In the genomic region with DNA sequence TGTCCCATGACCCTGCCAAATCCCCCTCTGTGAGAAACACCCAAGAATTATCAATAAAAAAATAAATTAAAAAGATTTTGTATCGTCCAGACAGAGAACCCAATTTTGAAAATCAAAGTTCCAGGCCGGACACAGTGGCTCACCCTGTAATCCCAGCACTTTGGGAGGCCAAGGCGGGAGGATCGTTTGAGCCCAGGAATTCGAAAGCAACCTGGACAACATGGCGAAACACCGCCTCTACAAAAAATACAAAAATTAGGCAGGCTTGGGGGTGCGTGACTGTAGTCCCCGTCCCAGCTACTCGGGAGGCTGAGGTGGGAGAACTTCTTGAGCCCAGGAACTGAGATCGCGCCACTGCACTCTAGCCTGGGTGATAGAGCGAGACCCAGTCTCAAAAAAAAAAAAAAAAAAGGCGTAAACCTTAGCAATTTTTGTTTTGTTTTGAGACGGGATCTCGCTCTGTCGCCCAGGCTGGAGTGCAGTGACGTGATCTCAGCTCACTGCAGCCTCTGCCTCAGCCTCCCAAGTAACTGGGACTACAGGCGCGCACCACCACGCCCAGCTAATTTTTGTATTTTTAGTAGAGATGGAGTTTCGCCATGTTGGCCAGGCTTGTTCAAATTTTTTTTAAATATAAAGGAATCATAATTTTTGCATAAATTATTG, we compare ENCODE assay signal across 8 cellular contexts. TPM values are rescaled to one million over a fixed set of nuclear protein-coding genes. Genes with fewer than 3 reads are reported as not detected.
DNase-seq lines count a peak whose midpoint lies in the region; ATAC-seq and TF ChIP-seq lines count a peak whose summit lies in the region.
"Not testable (repeated sequence)": the region's sequence is repeated elsewhere in the genome, so short reads cannot be mapped to it uniquely, and the experiment has no call there.

No MANE protein-coding gene starts in this region.

- POLR2A ChIA-PET in Caco-2 (lab: Charles Lee): not testable (repeated sequence)
- POLR2A ChIA-PET in activated CD4-positive, alpha-beta T cell treated with anti-CD3 and anti-CD28 coated beads for 36 hours (lab: Charles Lee): interaction anchor here (1.4 kb wide), 1 partner anchor 83 kb away, joined by 5 read pairs; a partner anchor contains a TSS

- not testable (repeated sequence) for TF ChIP-seq CTCF in Caco-2 (IDR thresholded peaks at IDR 0.05; ENCODE audit: insufficient read depth in 1 of 2, low read depth in 1 of 2, low read length in 1 of 2, severe bottlenecking in 1 of 2, unreplicated experiment in 1 of 2); Loucy (conservative IDR thresholded peaks at IDR 0.05; ENCODE audit: low read length); brain (conservative IDR thresholded peaks at IDR 0.05); fibroblast of the aortic adventitia (IDR thresholded peaks at IDR 0.05; ENCODE audit: insufficient read depth, low read length); retinal pigment epithelial cell (conservative IDR thresholded peaks at IDR 0.05; ENCODE audit: low read depth, low read length); upper lobe of left lung (IDR thresholded peaks at IDR 0.05)

- H4K91ac ChIP-seq in mesenchymal stem cell (ENCODE audit: low read length): not testable (repeated sequence)

- peaks cover 28% of the 10 kb centered on the region for H4K20me1 ChIP-seq in Loucy (ENCODE audit: insufficient read depth, low read length, poor library complexity, severe bottlenecking)

- not testable (repeated sequence) for H3K9me3 ChIP-seq in Caco-2; Loucy (ENCODE audit: insufficient read depth, low read depth, low read length); mesenchymal stem cell (ENCODE audit: control insufficient read depth, low read length); upper lobe of left lung

- peak overlapping the region; percentile 99 for H3K9ac ChIP-seq in Loucy (ENCODE audit: low read depth, low read length, poor library complexity, severe bottlenecking)
- peak overlapping the region; percentile 95 for H3K9ac ChIP-seq in mesenchymal stem cell (ENCODE audit: low read length)

- H2BK5ac ChIP-seq in mesenchymal stem cell (ENCODE audit: low read depth, low read length, poor library complexity, severe bottlenecking): not testable (repeated sequence)

- H3K79me2 ChIP-seq in Loucy (ENCODE audit: insufficient read depth, low read length): peaks cover 44% of the 10 kb centered on the region

- H2BK15ac ChIP-seq in mesenchymal stem cell (ENCODE audit: low read depth, poor library complexity, severe bottlenecking): not testable (repeated sequence)

- H3K4ac ChIP-seq in mesenchymal stem cell (ENCODE audit: low read depth in 1 of 2, low read length in 2 of 2): not testable (repeated sequence)

- peak overlapping the region; percentile 28 for H4K8ac ChIP-seq in mesenchymal stem cell (ENCODE audit: low read length)

- H3K9me2 ChIP-seq in Loucy (replicated peaks; ENCODE audit: low read depth, low read length): not testable (repeated sequence)

- H2BK12ac ChIP-seq in mesenchymal stem cell (ENCODE audit: low read length in 2 of 2): not testable (repeated sequence)

- WGBS in mesenchymal stem cell: 96% methylated on average over 18 of the region's 22 CpGs
- 89 to 91% methylated on average over 22 of the region's 22 CpGs for WGBS in upper lobe of left lung, 2 donors

- not testable (repeated sequence) for H2AFZ ChIP-seq in Loucy (ENCODE audit: low read length); mesenchymal stem cell (ENCODE audit: low read depth, low read length)

- H3K4me2 ChIP-seq in Loucy (ENCODE audit: low read depth, low read length, poor library complexity, severe bottlenecking) (peak overlapping the region; percentile 95), mesenchymal stem cell (ENCODE audit: low read length, poor library complexity, severe bottlenecking) (peak overlapping the region; percentile 65)

- not testable (repeated sequence) for H3F3A ChIP-seq in Loucy (ENCODE audit: low read depth)

- TF ChIP-seq EP300 in upper lobe of left lung (IDR thresholded peaks at IDR 0.05): not testable (repeated sequence)

- not testable (repeated sequence) for H3K9me3 Mint-ChIP-seq in Caco-2 (ENCODE audit: unreplicated experiment); activated CD4-positive, alpha-beta T cell treated with anti-CD3 and anti-CD28 coated beads for 36 hours (ENCODE audit: low read depth)
- peaks cover 11 to 34% (median 16%) of the 10 kb centered on the region in 5 experiments for H3K9me3 Mint-ChIP-seq in brain

- intact Hi-C loops in Caco-2 (cut with micrococcal nuclease; ENCODE audit: unreplicated experiment): not testable (repeated sequence)
- intact Hi-C loops in activated CD4-positive, alpha-beta T cell treated with anti-CD3 and anti-CD28 coated beads for 36 hours (cut with DNase I, micrococcal nuclease): loop anchor here in 1 of 2 experiments (5.0 kb wide), 1 partner anchor 149 kb away; a partner anchor contains a TSS

- H3K4me3 ChIP-seq in Caco-2 (ENCODE audit: low read depth, low read length) (peak overlapping the region; percentile 81), Loucy (ENCODE audit: low read length, poor library complexity, severe bottlenecking) (peak overlapping the region; percentile 98), fibroblast of the aortic adventitia (ENCODE audit: low read depth, low read length) (peak overlapping the region; percentile 91), mesenchymal stem cell (ENCODE audit: insufficient read depth in 1 of 2, low read depth in 1 of 2, low read length in 2 of 2) (peak overlapping the region; percentile 37 to 99), retinal pigment epithelial cell (ENCODE audit: low read length) (peak overlapping the region; percentile 98), upper lobe of left lung (peak overlapping the region; percentile 66 to 89 (median 80))

- TF ChIP-seq POLR2A in upper lobe of left lung (IDR thresholded peaks at IDR 0.05): not testable (repeated sequence)

- DNase-seq in Caco-2: peak in 1 of 2 experiments; percentile 30
- DNase-seq in activated CD4-positive, alpha-beta T cell treated with anti-CD3 and anti-CD28 coated beads for 36 hours: peak; percentile 39
- not testable (repeated sequence) for DNase-seq in fibroblast of the aortic adventitia (ENCODE audit: low read depth); mesenchymal stem cell; retinal pigment epithelial cell (ENCODE audit: low read depth); upper lobe of left lung

- H3K4me1 Mint-ChIP-seq in Caco-2 (ENCODE audit: low read depth, unreplicated experiment): peaks cover 11% of the 10 kb centered on the region
- H3K4me1 Mint-ChIP-seq in activated CD4-positive, alpha-beta T cell treated with anti-CD3 and anti-CD28 coated beads for 36 hours; brain: not testable (repeated sequence)

- H3K18ac ChIP-seq in mesenchymal stem cell (ENCODE audit: low read depth in 1 of 2, low read length in 2 of 2): not testable (repeated sequence)

- peak overlapping the region; percentile 93 for H3K27ac Mint-ChIP-seq in Caco-2 (ENCODE audit: unreplicated experiment)
- H3K27ac Mint-ChIP-seq in activated CD4-positive, alpha-beta T cell treated with anti-CD3 and anti-CD28 coated beads for 36 hours: peak overlapping the region; percentile 42
- peak overlapping the region in 2 of 5 experiments; percentile 99 to 100 for H3K27ac Mint-ChIP-seq in brain

- BruUV-seq in Caco-2 (replicated peaks; lab: Mats Ljungman, UMichigan): not testable (repeated sequence)

- H3K14ac ChIP-seq in mesenchymal stem cell (ENCODE audit: low read length in 2 of 2): not testable (repeated sequence)

- CTCF ChIA-PET in Caco-2 (lab: Charles Lee): interaction anchor here (0.6 kb wide), 2 partner anchors 83 to 84 kb away, joined by 3 to 5 read pairs; no protein-coding TSS in a partner anchor
- CTCF ChIA-PET in activated CD4-positive, alpha-beta T cell treated with anti-CD3 and anti-CD28 coated beads for 36 hours (lab: Charles Lee): interaction anchor here (0.6 kb wide), 1 partner anchor 632 kb away, joined by 3 read pairs; no protein-coding TSS in a partner anchor

- H3K79me1 ChIP-seq in mesenchymal stem cell (replicated peaks; ENCODE audit: low read length, poor library complexity, severe bottlenecking): not testable (repeated sequence)

- H3K36me3 ChIP-seq in Caco-2 (ENCODE audit: control insufficient read depth, insufficient read depth, low read length); Loucy (ENCODE audit: insufficient read depth, low read length); upper lobe of left lung: not testable (repeated sequence)
- peaks cover 0 to 18% of the 10 kb centered on the region in 2 experiments for H3K36me3 ChIP-seq in mesenchymal stem cell (ENCODE audit: control insufficient read depth in 1 of 2, insufficient read depth in 2 of 2, low read depth in 1 of 2, low read length in 2 of 2)

- H3K4me3 Mint-ChIP-seq in Caco-2 (ENCODE audit: unreplicated experiment) (peak overlapping the region; percentile 94), brain (peak overlapping the region; percentile 95 to 99 (median 98))
- H3K4me3 Mint-ChIP-seq in activated CD4-positive, alpha-beta T cell treated with anti-CD3 and anti-CD28 coated beads for 36 hours: peak overlapping the region; percentile 94

- not testable (repeated sequence) for H3K27ac ChIP-seq in mesenchymal stem cell (ENCODE audit: low read length, poor library complexity, severe bottlenecking)
- peak overlapping the region in 2 of 4 donors; percentile 95 to 97 for H3K27ac ChIP-seq in upper lobe of left lung

- H3K27me3 ChIP-seq in Caco-2 (replicated peaks; ENCODE audit: control insufficient read depth, insufficient read depth, low read length); Loucy (ENCODE audit: insufficient read depth, low read length, poor library complexity, severe bottlenecking); mesenchymal stem cell (ENCODE audit: control insufficient read depth in 1 of 2, insufficient read depth in 1 of 2, low read length in 2 of 2); upper lobe of left lung: not testable (repeated sequence)

- H3K4me1 ChIP-seq in Caco-2; Loucy (ENCODE audit: insufficient read depth, low read length, poor library complexity, severe bottlenecking); mesenchymal stem cell (ENCODE audit: control insufficient read depth, insufficient read depth, low read depth, low read length): not testable (repeated sequence)
- peaks cover 11 to 24% (median 13%) of the 10 kb centered on the region in 4 donors for H3K4me1 ChIP-seq in upper lobe of left lung

- not testable (repeated sequence) for H3K23ac ChIP-seq in mesenchymal stem cell (ENCODE audit: low read length in 2 of 2)

- H3K27me3 Mint-ChIP-seq in Caco-2 (ENCODE audit: insufficient read depth, unreplicated experiment); activated CD4-positive, alpha-beta T cell treated with anti-CD3 and anti-CD28 coated beads for 36 hours; brain: not testable (repeated sequence)

- not testable (repeated sequence) for H2BK120ac ChIP-seq in mesenchymal stem cell (ENCODE audit: low read depth, low read length)

- H3K36me3 Mint-ChIP-seq in Caco-2 (ENCODE audit: insufficient read depth, unreplicated experiment) (peaks cover 44% of the 10 kb centered on the region), brain (peaks cover 55% of the 10 kb centered on the region)
- H3K36me3 Mint-ChIP-seq in activated CD4-positive, alpha-beta T cell treated with anti-CD3 and anti-CD28 coated beads for 36 hours (ENCODE audit: low read depth): peaks cover 22% of the 10 kb centered on the region

- H2AK5ac ChIP-seq in mesenchymal stem cell (ENCODE audit: low read length, severe bottlenecking): not testable (repeated sequence)

- not testable (repeated sequence) for ATAC-seq in activated CD4-positive, alpha-beta T cell treated with anti-CD3 and anti-CD28 coated beads for 36 hours; upper lobe of left lung (ENCODE audit: low FRiP score in 2 of 2)

RNA-seq across cellular contexts. Expression of a gene that starts 1.9 kb away (rescaled TPM):
- total RNA-seq in Caco-2 (2022) (123 and 124 TPM in 2 replicates), fibroblast of the aortic adventitia (ENCODE audit: low replicate concordance) (41.0 and 61.3 TPM in 2 replicates), upper lobe of left lung (100 to 1,000 TPM in 2 of 6 donors, 10 to 100 TPM in 4; 38.0 to 265 (median 69.7) TPM)
- 10 to 100 TPM; 60.2 to 64.0 TPM for total RNA-seq in activated CD4-positive, alpha-beta T cell treated with anti-CD3 and anti-CD28 coated beads for 36 hours
- polyA plus RNA-seq in brain (ENCODE audit: insufficient read depth, low read depth, low replicate concordance): 25.4 TPM
- 42.2 TPM for polyA plus RNA-seq in mesenchymal stem cell (2013, experiment 1 of 2)
- polyA plus RNA-seq in mesenchymal stem cell (2013, experiment 2 of 2): 42.5 TPM
